Comparison of ENCODE assay signal across 8 cellular contexts in the genomic region with DNA sequence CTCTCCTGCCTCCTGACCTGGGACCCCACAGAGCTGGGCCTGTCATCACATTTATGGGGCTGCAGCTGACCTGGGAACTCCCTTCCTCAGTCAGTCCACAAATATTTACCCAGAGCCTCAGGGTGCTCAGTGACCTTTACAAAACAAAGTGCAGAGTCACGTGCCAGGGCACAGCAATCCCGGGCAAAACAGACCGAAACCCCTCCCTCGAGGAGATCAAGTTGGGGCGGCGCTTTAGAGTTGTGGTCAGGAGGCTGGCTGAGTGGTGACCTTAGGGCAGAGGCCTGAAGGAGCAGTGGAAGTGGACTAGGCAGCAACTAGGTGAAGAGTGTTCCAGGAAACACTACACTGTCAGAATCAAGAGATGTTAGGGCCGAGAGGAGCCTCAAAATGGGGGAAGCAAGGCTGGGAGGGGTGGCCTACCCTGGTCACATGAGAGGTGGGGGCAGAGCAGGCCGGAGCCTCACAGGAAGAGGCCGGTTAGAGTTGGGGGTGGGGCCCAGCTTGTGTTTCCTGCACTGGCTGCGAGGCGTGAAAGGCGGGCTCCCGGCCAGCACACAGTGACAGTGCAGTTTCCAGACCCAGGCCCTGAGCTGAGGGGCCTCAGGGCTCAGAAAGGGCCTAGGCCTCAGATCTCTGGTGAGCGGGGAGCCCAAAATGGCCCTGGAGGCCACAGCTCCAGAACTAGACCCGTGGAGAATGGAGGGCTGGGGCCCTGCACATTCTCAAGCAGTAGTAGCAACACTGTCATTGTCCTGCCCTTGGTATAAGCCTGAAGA. TPM values are rescaled to one million over a fixed set of nuclear protein-coding genes. Genes with fewer than 3 reads are reported as not detected.
DNase-seq lines count a peak whose midpoint lies in the region; FAIRE-seq and TF ChIP-seq lines count a peak whose summit lies in the region.

No MANE protein-coding gene starts in this region.

- DNase-seq in CMK (ENCODE audit: low read depth) (peak; percentile 98), GM20000 (ENCODE audit: low spot score) (peak; percentile 90), HTR-8/SVneo (ENCODE audit: insufficient read length, low spot score) (peak; percentile 92), NT2/D1 (ENCODE audit: low read depth, low spot score) (peak; percentile 88), endothelial cell of umbilical vein (ENCODE audit: low read depth, low spot score) (peak; percentile 97), middle frontal gyrus (ENCODE audit: extremely low spot score, low spot score) (peak; percentile 77)
- DNase-seq in activated CD8-positive, alpha-beta memory T cell treated with anti-CD3 and anti-CD28 coated beads, Interleukin-2, amount 50 U/mL, for 4 hours, result peak; percentile 68
- peak; percentile 57 to 62 for DNase-seq in stimulated activated CD8-positive, alpha-beta memory T cell treated with anti-CD3 and anti-CD28 coated beads, Interleukin-4, amount 100 ng/mL, for 1 hour (ENCODE audit: low read depth in 2 of 2, low spot score in 1 of 2)

- no peaks in the 10 kb centered on the region for H3K27me3 ChIP-seq in NT2/D1 (ENCODE audit: insufficient read depth, insufficient read length)
- no peaks in the 10 kb centered on the region for H3K27me3 ChIP-seq in endothelial cell of umbilical vein (ENCODE audit: control insufficient read depth in 2 of 2, insufficient read depth in 2 of 2, low read length in 2 of 2)

- TF ChIP-seq CTCF in GM20000 (IDR thresholded peaks at IDR 0.05; ENCODE audit: extremely low read depth, missing control alignments), result no peak
- TF ChIP-seq CTCF in endothelial cell of umbilical vein (IDR thresholded peaks at IDR 0.05; ENCODE audit: extremely low read depth in 1 of 2, insufficient read depth in 1 of 2, low read depth in 1 of 2, low read length in 2 of 2), result no peak

- peak overlapping the region; percentile 99 for H3K27ac ChIP-seq in endothelial cell of umbilical vein (ENCODE audit: insufficient read depth, low read depth, low read length)

- H3K4me3 ChIP-seq in NT2/D1 (ENCODE audit: insufficient read length, low read depth) (peak overlapping the region; percentile 36), endothelial cell of umbilical vein (replicated peaks in 1 of 3; ENCODE audit: insufficient read depth in 1 of 3, low read depth in 1 of 3, low read length in 3 of 3) (peak overlapping the region in 1 of 3 experiments; percentile 27)

- peaks cover 42% of the 10 kb centered on the region for H3K79me2 ChIP-seq in endothelial cell of umbilical vein (ENCODE audit: control insufficient read depth, insufficient read depth, low read length)

- H3K9ac ChIP-seq in NT2/D1 (ENCODE audit: insufficient read length, low read depth) (peak overlapping the region; percentile 90), endothelial cell of umbilical vein (replicated peaks; ENCODE audit: extremely low read depth, insufficient read depth, low read length) (peak overlapping the region; percentile 98)

- POLR2A ChIA-PET in endothelial cell of umbilical vein (lab: Charles Lee), result interaction anchor here (1.1 to 10.0 kb wide), 9 partner anchors 9 to 88 kb away, joined by 3 to 127 read pairs (median 11); a partner anchor contains a TSS

- FAIRE-seq in HTR-8/SVneo (lab: Jason Lieb, UNC) (no peak), endothelial cell of umbilical vein (lab: Jason Lieb, UNC) (peak; percentile 99)

- H3K36me3 ChIP-seq in NT2/D1 (ENCODE audit: insufficient read depth, insufficient read length, low read length) (peaks cover 8% of the 10 kb centered on the region), endothelial cell of umbilical vein (ENCODE audit: control insufficient read depth in 2 of 2, extremely low read depth in 1 of 2, insufficient read depth in 2 of 2, low read length in 2 of 2) (peaks cover 0 to 1% of the 10 kb centered on the region in 2 experiments)

- TF ChIP-seq POLR2A in endothelial cell of umbilical vein (IDR thresholded peaks at IDR 0.05; ENCODE audit: low read depth, low read length), result no peak

- BruUV-seq in endothelial cell of umbilical vein (replicated peaks; lab: Mats Ljungman, UMichigan), result no TSS peak

- no peaks in the 10 kb centered on the region for H3K9me1 ChIP-seq in endothelial cell of umbilical vein (replicated peaks; ENCODE audit: control insufficient read depth, extremely low read depth, insufficient read depth, low read length)

- peak overlapping the region; percentile 68 for H3K4me2 ChIP-seq in endothelial cell of umbilical vein (ENCODE audit: insufficient read depth, low read length)

- H2AFZ ChIP-seq in endothelial cell of umbilical vein (ENCODE audit: low read depth, low read length), result no peak overlapping the region

- H4K20me1 ChIP-seq in endothelial cell of umbilical vein (replicated peaks; ENCODE audit: control insufficient read depth, extremely low read depth, insufficient read depth, low read length), result no peaks in the 10 kb centered on the region

- H3K4me1 ChIP-seq in NT2/D1 (ENCODE audit: insufficient read depth, insufficient read length) (peaks cover 39% of the 10 kb centered on the region), endothelial cell of umbilical vein (ENCODE audit: control insufficient read depth, extremely low read depth, insufficient read depth, low read length) (peaks cover 55% of the 10 kb centered on the region)

- intact Hi-C loops in endothelial cell of umbilical vein (cut with micrococcal nuclease), result loop anchor here (1.0 to 10.0 kb wide), 3 partner anchors 37 to 54 kb away; a partner anchor contains a TSS

- H3K9me3 ChIP-seq in NT2/D1 (ENCODE audit: insufficient read depth, low read length), result no peaks in the 10 kb centered on the region
- no peaks in the 10 kb centered on the region for H3K9me3 ChIP-seq in endothelial cell of umbilical vein (replicated peaks; ENCODE audit: control insufficient read depth, insufficient read depth, low read length)

- CTCF ChIA-PET in endothelial cell of umbilical vein (lab: Charles Lee), result interaction anchor here (1.1 to 4.8 kb wide), 6 partner anchors 11 to 175 kb away, joined by 3 to 38 read pairs (median 4); a partner anchor contains a TSS

- dilution Hi-C loops in endothelial cell of umbilical vein (cut with MboI; ENCODE audit: extremely low pct_ligation_motif_present, low sequenced_read_pairs), result no loop called here

TF ChIP-seq in endothelial cell of umbilical vein, 7 proteins besides CTCF, POLR2A, EP300 and RAD21:
- TF ChIP-seq GATA2 (IDR thresholded peaks at IDR 0.05; ENCODE audit: insufficient read depth, insufficient read length, low read depth, low read length), result no peak
- no peak for TF ChIP-seq MYC (IDR thresholded peaks at IDR 0.05; ENCODE audit: low read depth, low read length)
- peak; percentile 38 for TF ChIP-seq FOS (IDR thresholded peaks at IDR 0.05; ENCODE audit: borderline replicate concordance, insufficient read depth, low read length)
- TF ChIP-seq, protein P1, sequence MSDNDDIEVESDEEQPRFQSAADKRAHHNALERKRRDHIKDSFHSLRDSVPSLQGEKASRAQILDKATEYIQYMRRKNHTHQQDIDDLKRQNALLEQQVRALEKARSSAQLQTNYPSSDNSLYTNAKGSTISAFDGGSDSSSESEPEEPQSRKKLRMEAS (IDR thresholded peaks at IDR 0.05; ENCODE audit: insufficient read depth, insufficient read length), result peak; percentile 86

RNA-seq across cellular contexts. Expression of a gene that starts 3.7 kb away (rescaled TPM):
- 957 and 1,053 TPM in 2 replicates for total RNA-seq in endothelial cell of umbilical vein
- polyA plus RNA-seq in endothelial cell of umbilical vein, result 34.4 and 43.3 TPM in 2 replicates
- polyA plus RNA-seq in endothelial cell of umbilical vein (2011; cell fraction: cytosol; rRNA removed), result 15.1 and 49.9 TPM in 2 replicates
- 443 and 462 TPM in 2 replicates for polyA plus RNA-seq in endothelial cell of umbilical vein (2011; cell fraction: nucleus; rRNA removed)
- polyA plus RNA-seq in endothelial cell of umbilical vein (2012), result 254 and 310 TPM in 2 replicates
- polyA minus RNA-seq in endothelial cell of umbilical vein, result 900 and 1,086 TPM in 2 replicates
- polyA minus RNA-seq in endothelial cell of umbilical vein (2011; cell fraction: cytosol; rRNA and poly(A)+ RNA removed), result 31.7 TPM
- polyA minus RNA-seq in endothelial cell of umbilical vein (2011; cell fraction: nucleus; rRNA and poly(A)+ RNA removed), result 1,191 and 1,444 TPM in 2 replicates

RNA-seq across cellular contexts. Expression of a gene that starts 32.4 kb away (rescaled TPM):
- total RNA-seq in endothelial cell of umbilical vein, result 53.9 and 57.7 TPM in 2 replicates
- polyA plus RNA-seq in endothelial cell of umbilical vein, result 36.4 and 45.3 TPM in 2 replicates
- polyA plus RNA-seq in endothelial cell of umbilical vein (2011; cell fraction: cytosol; rRNA removed), result 24.9 and 33.1 TPM in 2 replicates
- polyA plus RNA-seq in endothelial cell of umbilical vein (2011; cell fraction: nucleus; rRNA removed), result 38.1 and 42.6 TPM in 2 replicates
- 24.3 and 29.2 TPM in 2 replicates for polyA plus RNA-seq in endothelial cell of umbilical vein (2012)
- 34.9 and 44.0 TPM in 2 replicates for polyA minus RNA-seq in endothelial cell of umbilical vein
- 16.4 TPM for polyA minus RNA-seq in endothelial cell of umbilical vein (2011; cell fraction: cytosol; rRNA and poly(A)+ RNA removed)
- polyA minus RNA-seq in endothelial cell of umbilical vein (2011; cell fraction: nucleus; rRNA and poly(A)+ RNA removed), result 22.2 and 24.7 TPM in 2 replicates

RNA-seq across cellular contexts. Expression of a gene that starts 36.4 kb away (rescaled TPM):
- 3.1 and 4.8 TPM in 2 replicates for total RNA-seq in endothelial cell of umbilical vein
- polyA plus RNA-seq in endothelial cell of umbilical vein, result 1.2 TPM in 2 replicates
- 0.52 and 0.66 TPM in 2 replicates for polyA plus RNA-seq in endothelial cell of umbilical vein (2011; cell fraction: cytosol; rRNA removed)
- polyA plus RNA-seq in endothelial cell of umbilical vein (2011; cell fraction: nucleus; rRNA removed), result 2.1 and 2.5 TPM in 2 replicates
- polyA plus RNA-seq in endothelial cell of umbilical vein (2012), result 1.5 and 1.6 TPM in 2 replicates
- 0.55 and 1.9 TPM in 2 replicates for polyA minus RNA-seq in endothelial cell of umbilical vein
- 6.2 TPM for polyA minus RNA-seq in endothelial cell of umbilical vein (2011; cell fraction: cytosol; rRNA and poly(A)+ RNA removed)
- polyA minus RNA-seq in endothelial cell of umbilical vein (2011; cell fraction: nucleus; rRNA and poly(A)+ RNA removed), result 1.7 and 2.0 TPM in 2 replicates
